In genomic region chr14:80213602-80214001, GRCh38 we compare ENCODE assay signal across 9 cellular contexts. TPM values are rescaled to one million over a fixed set of nuclear protein-coding genes. Genes with fewer than 3 reads are reported as not detected.
DNase-seq lines count a peak whose midpoint lies in the region; ATAC-seq and TF ChIP-seq lines count a peak whose summit lies in the region.
"Had no signal": no experiment of that assay in that cellular context is flagged by ENCODE, and none has a peak within 500 bp of the region (broad histone marks: within the 10 kb centered on the region; RNA-seq: fewer than 3 reads in every experiment).

No MANE protein-coding gene starts in this region.

- no peaks in the 10 kb centered on the region for H3K9me3 ChIP-seq in transverse colon

- TF ChIP-seq EP300 in transverse colon (IDR thresholded peaks at IDR 0.05; ENCODE audit: low read depth): no peak

- TF ChIP-seq POLR2A in transverse colon (IDR thresholded peaks at IDR 0.05): no peak

- H3K4me3 ChIP-seq in AG10803 (ENCODE audit: low read length) (no peak overlapping the region), transverse colon (no peak overlapping the region), coronary artery (no peak overlapping the region)

- peak; percentile 73 for TF ChIP-seq CTCF in AG10803 (conservative IDR thresholded peaks at IDR 0.05; ENCODE audit: low read length)
- TF ChIP-seq CTCF in GM13977 (IDR thresholded peaks at IDR 0.05; ENCODE audit: extremely low read depth, insufficient read depth, missing control alignments): peak; percentile 57
- peak; percentile 76 for TF ChIP-seq CTCF in foreskin keratinocyte (conservative IDR thresholded peaks at IDR 0.05)
- peak in 3 of 5 experiments; percentile 6 to 36 (median 18) for TF ChIP-seq CTCF in transverse colon (IDR thresholded peaks at IDR 0.05)
- no peak for TF ChIP-seq CTCF in coronary artery (IDR thresholded peaks at IDR 0.05)

- H3K36me3 ChIP-seq in transverse colon: no peaks in the 10 kb centered on the region

- DNase-seq in AG10803 (ENCODE audit: low read depth) (peak; percentile 87), GM13977 (ENCODE audit: low spot score) (peak; percentile 20), RPMI8226 (peak; percentile 7), foreskin keratinocyte (peak; percentile 26 to 44), transverse colon (peak; percentile 8), coronary artery (ENCODE audit: low spot score) (no peak)

- H3K4me1 ChIP-seq in foreskin keratinocyte (no peaks in the 10 kb centered on the region), transverse colon (peaks cover 0 to 5% (median 0%) of the 10 kb centered on the region in 4 donors)

- no peak overlapping the region for H3K27ac ChIP-seq in foreskin keratinocyte
- H3K27ac ChIP-seq in transverse colon: no peak overlapping the region
- no peak overlapping the region for H3K27ac ChIP-seq in coronary artery

- intact Hi-C loops in transverse colon (cut with DNase I; ENCODE audit: low total_unique reads): no loop called here

- peaks cover 11% of the 10 kb centered on the region for H3K27me3 ChIP-seq in foreskin keratinocyte
- H3K27me3 ChIP-seq in transverse colon: no peaks in the 10 kb centered on the region

- in situ Hi-C loops in GM13977 (cut with MboI; ENCODE audit: low pct_unique_long_range_greater_than_20kb, low sequenced_read_pairs, unreplicated experiment) (loop anchor here (25.0 kb wide), 1 partner anchor 624 kb away; no protein-coding TSS in a partner anchor), transverse colon (cut with MboI; ENCODE audit: low pct_ligation_motif_present in 1 of 4, low pct_unique_long_range_greater_than_20kb in 1 of 4, low sequenced_read_pairs in 3 of 4) (no loop called here)

- ATAC-seq in HG03432 (IDR thresholded peaks at IDR 0.05; ENCODE audit: unreplicated experiment): peak; percentile 75
- ATAC-seq in foreskin keratinocyte: peak; percentile 44
- ATAC-seq in HG03108 (IDR thresholded peaks at IDR 0.05; ENCODE audit: unreplicated experiment): no peak

- WGBS in transverse colon (ENCODE audit: low coverage in 1 of 2), 2 donors: 47 to 66% methylated on average over 3 to 4 of the region's 4 CpGs

RNA-seq across cellular contexts. Expression of gene DIO2, which starts 2.3 kb away (rescaled TPM):
- total RNA-seq in foreskin keratinocyte (0.03 and 0.04 TPM in 2 replicates), transverse colon (1 to 10 TPM in 1 of 4 donors, under 1 TPM in 2, not detected in 1; 0.68 to 4.0 (median 0.95) TPM)
- 0.01 TPM in 1 of 2 replicates, not detected in the other for polyA plus RNA-seq in foreskin keratinocyte
- polyA plus RNA-seq: IgD-negative memory B cell had no signal
